Comparison of ENCODE assay signal across 9 cellular contexts in genomic region chr11:94417386-94417987, GRCh38. TPM values are rescaled to one million over a fixed set of nuclear protein-coding genes. Genes with fewer than 3 reads are reported as not detected.
DNase-seq lines count a peak whose midpoint lies in the region; ATAC-seq, FAIRE-seq and TF ChIP-seq lines count a peak whose summit lies in the region.
"Had no signal": no experiment of that assay in that cellular context is flagged by ENCODE, and none has a peak within 500 bp of the region (broad histone marks: within the 10 kb centered on the region; RNA-seq: fewer than 3 reads in every experiment).

No MANE protein-coding gene starts in this region.

- intact Hi-C loops in CD14-positive monocyte (cut with micrococcal nuclease), result no loop called here
- intact Hi-C loops in body of pancreas (cut with DNase I), result no loop called here

- no peaks in the 10 kb centered on the region for H3K9me2 ChIP-seq in Karpas-422 (replicated peaks; ENCODE audit: insufficient read depth, low read length)

- no peak overlapping the region for H3K4me3 ChIP-seq in Karpas-422 (ENCODE audit: low read length)
- no peak overlapping the region for H3K4me3 ChIP-seq in body of pancreas
- H3K4me3 ChIP-seq in effector memory CD4-positive, alpha-beta T cell (ENCODE audit: insufficient read depth, low read depth, low read length, poor library complexity, severe bottlenecking), result no peak overlapping the region

- TF ChIP-seq POLR2A in body of pancreas (IDR thresholded peaks at IDR 0.05), result no peak

- peaks cover 0 to 1% (median 0%) of the 10 kb centered on the region in 7 donors for H3K9me3 Mint-ChIP-seq in CD14-positive monocyte
- H3K9me3 Mint-ChIP-seq: dendritic cell treated with granulocyte-macrophage colony-stimulating factor and Interleukin-4, amounts not matched to agents 40 ng/mL and 50 ng/mL, for 4 days had no signal

- no peak for DNase-seq in CD14-positive monocyte (ENCODE audit: low spot score)
- peak; percentile 68 for DNase-seq in Karpas-422
- DNase-seq in body of pancreas, result peak in 1 of 4 donors; percentile 9
- DNase-seq in lung microvascular endothelial cell (ENCODE audit: low read depth in 2 of 2), result peak; percentile 31 to 52
- DNase-seq in effector memory CD4-positive, alpha-beta T cell, result no peak
- DNase-seq in stimulated activated naive CD4-positive, alpha-beta T cell (lab: John Stamatoyannopoulos, UW), result no peak
- DNase-seq in frontal cortex (ENCODE audit: low spot score in 2 of 2), result no peak

- H3K27me3 Mint-ChIP-seq in CD14-positive monocyte (ENCODE audit: low read depth in 3 of 3), result no peaks in the 10 kb centered on the region
- H3K27me3 Mint-ChIP-seq: dendritic cell treated with granulocyte-macrophage colony-stimulating factor and Interleukin-4, amounts not matched to agents 40 ng/mL and 50 ng/mL, for 4 days had no signal

- peaks cover 50 to 51% of the 10 kb centered on the region in 2 donors for H3K36me3 Mint-ChIP-seq in CD14-positive monocyte

- H3K9ac ChIP-seq in Karpas-422 (ENCODE audit: low read length), result no peak overlapping the region

- H3K4me1 Mint-ChIP-seq in CD14-positive monocyte, result no peaks in the 10 kb centered on the region

- TF ChIP-seq CTCF in CD14-positive monocyte (IDR thresholded peaks at IDR 0.05), result peak; percentile 7
- TF ChIP-seq CTCF in body of pancreas (IDR thresholded peaks at IDR 0.05), result peak; percentile 14 to 47 (median 38)

- H3K27ac Mint-ChIP-seq in CD14-positive monocyte, result no peak overlapping the region
- H3K27ac Mint-ChIP-seq: dendritic cell treated with granulocyte-macrophage colony-stimulating factor and Interleukin-4, amounts not matched to agents 40 ng/mL and 50 ng/mL, for 4 days had no signal

- no peaks in the 10 kb centered on the region for H4K20me1 ChIP-seq in Karpas-422 (ENCODE audit: insufficient read depth, low read depth, low read length)

- H3K79me2 ChIP-seq in Karpas-422 (ENCODE audit: low read length), result no peaks in the 10 kb centered on the region

- no peaks in the 10 kb centered on the region for H3K27me3 ChIP-seq in Karpas-422 (ENCODE audit: low read length)
- H3K27me3 ChIP-seq in body of pancreas, result no peaks in the 10 kb centered on the region
- no peaks in the 10 kb centered on the region for H3K27me3 ChIP-seq in effector memory CD4-positive, alpha-beta T cell (replicated peaks; ENCODE audit: control insufficient read depth, insufficient read depth, low read length, poor library complexity, severe bottlenecking)

- FAIRE-seq in frontal cortex (lab: Jason Lieb, UNC), result no peak

- ATAC-seq in body of pancreas, result no peak
- ATAC-seq in GM21515 (IDR thresholded peaks at IDR 0.05; ENCODE audit: unreplicated experiment), result no peak

- H2AFZ ChIP-seq in Karpas-422 (ENCODE audit: low read length), result no peak overlapping the region

- no peak overlapping the region for H3K4me3 Mint-ChIP-seq in CD14-positive monocyte
- H3K4me3 Mint-ChIP-seq: dendritic cell treated with granulocyte-macrophage colony-stimulating factor and Interleukin-4, amounts not matched to agents 40 ng/mL and 50 ng/mL, for 4 days had no signal

- no peak overlapping the region for H3K4me2 ChIP-seq in Karpas-422 (ENCODE audit: low read depth, low read length, poor library complexity, severe bottlenecking)

- H3K27ac ChIP-seq in Karpas-422 (ENCODE audit: low read length) (no peak overlapping the region), body of pancreas (no peak overlapping the region)
- H3K27ac ChIP-seq in effector memory CD4-positive, alpha-beta T cell (ENCODE audit: insufficient read depth, low read length, poor library complexity, severe bottlenecking), result no peak overlapping the region

- WGBS in body of pancreas, 2 donors, result 58 to 62% methylated on average over 4 of the region's 4 CpGs

- H3K36me3 ChIP-seq in Karpas-422 (ENCODE audit: insufficient read depth, low read length) (peaks cover 59% of the 10 kb centered on the region), body of pancreas (replicated peaks in 1 of 2; ENCODE audit: insufficient read depth in 1 of 2, low read depth in 2 of 2) (no peaks in the 10 kb centered on the region)
- H3K36me3 ChIP-seq in effector memory CD4-positive, alpha-beta T cell (ENCODE audit: control insufficient read depth, insufficient read depth, low read length), result no peaks in the 10 kb centered on the region

- H3K4me1 ChIP-seq in Karpas-422 (ENCODE audit: low read length) (no peaks in the 10 kb centered on the region), body of pancreas (no peaks in the 10 kb centered on the region)
- H3K4me1 ChIP-seq in effector memory CD4-positive, alpha-beta T cell (ENCODE audit: control insufficient read depth, insufficient read depth, low read length, poor library complexity, severe bottlenecking), result no peaks in the 10 kb centered on the region

- H3K9me3 ChIP-seq in Karpas-422 (ENCODE audit: low read length) (no peaks in the 10 kb centered on the region), body of pancreas (no peaks in the 10 kb centered on the region)
- no peaks in the 10 kb centered on the region for H3K9me3 ChIP-seq in effector memory CD4-positive, alpha-beta T cell (ENCODE audit: control insufficient read depth, low read length)

RNA-seq across cellular contexts. Expression of gene GPR83, which starts 16.3 kb away (rescaled TPM):
- under 1 TPM in 1 of 2 donors, not detected in 1; 0.12 TPM for polyA plus RNA-seq in CD14-positive monocyte
- total RNA-seq in Karpas-422 (2014; rRNA removed; shearing (Covaris generic); ENCODE audit: low replicate concordance), result 0.11 TPM in 1 of 2 replicates, not detected in the other
- total RNA-seq in body of pancreas (not detected), lung microvascular endothelial cell (not detected in 2 replicates), frontal cortex (1.2 TPM)

Comparison
In these comparisons a context has a peak if more than half of its experiments do, and no peak if none do; other contexts are left out.
1. DNase-seq: peak in Karpas-422 (single experiment) and lung microvascular endothelial cell (2 of 2); none in CD14-positive monocyte (single experiment), effector memory CD4-positive, alpha-beta T cell (0 of 3), stimulated activated naive CD4-positive, alpha-beta T cell (0 of 6) and frontal cortex (0 of 2).